Comparison of ENCODE assay signal across 8 cellular contexts in genomic region chr7:135414850-135415439, GRCh38.
DNase-seq lines count a peak whose midpoint lies in the region; ATAC-seq, FAIRE-seq and TF ChIP-seq lines count a peak whose summit lies in the region.

No MANE protein-coding gene starts in this region.

- DNase-seq in Calu3 (peak; percentile 57), NCI-H82 (lab: John Stamatoyannopoulos, UW) (peak; percentile 81), astrocyte (ENCODE audit: low read depth) (peak; percentile 29), HepG2 (ENCODE audit: low spot score) (peak; percentile 74), cortex of kidney (lab: John Stamatoyannopoulos, UW) (no peak), NCI-H187 treated with DMSO at 0.1 percent for 48 hours (lab: John Stamatoyannopoulos, UW) (no peak)
- no peak for DNase-seq in activated effector memory CD4-positive, alpha-beta T cell treated with Interleukin-2 at 50 U/mL for 16 hours

- H3K9ac ChIP-seq in astrocyte (ENCODE audit: low read length) (no peak overlapping the region), HepG2 (ENCODE audit: insufficient read depth, low read depth, low read length) (no peak overlapping the region)

- H3K9me3 Mint-ChIP-seq in Calu3 (ENCODE audit: low read depth, unreplicated experiment) (no peaks in the 10 kb centered on the region), astrocyte (ENCODE audit: unreplicated experiment) (no peaks in the 10 kb centered on the region)

- no peak overlapping the region for H3K27ac ChIP-seq in astrocyte (ENCODE audit: low read depth, low read length)
- H3K27ac ChIP-seq in HepG2 (ENCODE audit: extremely low read length, insufficient read depth, low read length) = no peak overlapping the region

- TF ChIP-seq EP300 in HepG2 (IDR thresholded peaks at IDR 0.05; ENCODE audit: low read depth in 2 of 2, low read length in 2 of 2) = no peak
- TF ChIP-seq EP300 in HepG2 (CRISPR knock-in tag; IDR thresholded peaks at IDR 0.05; ENCODE audit: borderline replicate concordance) = no peak

- H3K27me3 Mint-ChIP-seq in Calu3 (ENCODE audit: unreplicated experiment) (no peaks in the 10 kb centered on the region), astrocyte (ENCODE audit: low read depth, unreplicated experiment) (no peaks in the 10 kb centered on the region)

- H3K27me3 ChIP-seq in astrocyte (ENCODE audit: insufficient read depth, low read length) (no peaks in the 10 kb centered on the region), HepG2 (ENCODE audit: control insufficient read depth in 1 of 2, insufficient read depth in 2 of 2, low read length in 2 of 2) (no peaks in the 10 kb centered on the region)

- H2AFZ ChIP-seq in astrocyte (ENCODE audit: low read depth, low read length) (no peak overlapping the region), HepG2 (ENCODE audit: low read length) (no peak overlapping the region)

- WGBS in HepG2 (ENCODE audit: low lambda C conversion rate) = 72% methylated on average over 2 of the region's 2 CpGs

- ATAC-seq in GM21576 (IDR thresholded peaks at IDR 0.05; ENCODE audit: unreplicated experiment) = peak; percentile 47
- ATAC-seq in HepG2 = peak; percentile 85

- H4K20me1 ChIP-seq in astrocyte (ENCODE audit: insufficient read depth, low read length) (peaks cover 13% of the 10 kb centered on the region), HepG2 (ENCODE audit: insufficient read depth, low read length) (no peaks in the 10 kb centered on the region; the same call in 1 of the 2 replicates)

- CTCF ChIA-PET in Calu3 (lab: Charles Lee) (interaction anchor here (0.9 to 1.3 kb wide), 3 partner anchors 79 to 141 kb away, joined by 3 to 4 read pairs (median 4); no protein-coding TSS in a partner anchor), HepG2 (lab: Yijun Ruan, JAX; ENCODE audit: low intra/inter-chr PET ratio, low total read pairs) (interaction anchor here (0.9 to 2.2 kb wide), 3 partner anchors 94 to 144 kb away, joined by 3 to 5 read pairs (median 4); no protein-coding TSS in a partner anchor)

- intact Hi-C loops in Calu3 (cut with micrococcal nuclease; ENCODE audit: unreplicated experiment) (loop anchor here (2.0 to 5.0 kb wide), 2 partner anchors 94 to 142 kb away; partner anchors contain the start of gene NUP205), HepG2 (cut with micrococcal nuclease; ENCODE audit: unreplicated experiment) (loop anchor here (1.0 to 5.0 kb wide), 3 partner anchors 94 to 142 kb away; partner anchors contain the start of gene NUP205)

- H3K36me3 Mint-ChIP-seq in Calu3 (ENCODE audit: insufficient read depth, unreplicated experiment) (no peaks in the 10 kb centered on the region), astrocyte (ENCODE audit: low read depth, unreplicated experiment) (no peaks in the 10 kb centered on the region)

- H3K4me3 ChIP-seq in astrocyte (ENCODE audit: insufficient read depth, low read depth, low read length) (no peak overlapping the region), HepG2 (replicated peaks in 1 of 3; ENCODE audit: insufficient read depth in 1 of 3, low read depth in 2 of 3, low read length in 3 of 3) (no peak overlapping the region)

- in situ Hi-C loops in HepG2 (cut with HindIII; ENCODE audit: extremely low pct_ligation_motif_present, low pct_unique_long_range_greater_than_20kb) = no loop called here

- H3K79me2 ChIP-seq in astrocyte (ENCODE audit: insufficient read depth, low read length) (peaks cover 6% of the 10 kb centered on the region), HepG2 (ENCODE audit: insufficient read depth, low read length) (no peaks in the 10 kb centered on the region)

- no peak overlapping the region for H3K27ac Mint-ChIP-seq in Calu3 (ENCODE audit: unreplicated experiment)
- H3K27ac Mint-ChIP-seq in astrocyte (ENCODE audit: unreplicated experiment) = no peak overlapping the region

- H3K36me3 ChIP-seq in astrocyte (ENCODE audit: insufficient read depth, low read length) (peaks cover 5% of the 10 kb centered on the region), HepG2 (replicated peaks in 1 of 2; ENCODE audit: control insufficient read depth in 1 of 2, insufficient read depth in 2 of 2, low read length in 2 of 2) (peaks cover 4 to 17% of the 10 kb centered on the region in 2 experiments; a peak in 3 of 5 replicates)

- TF ChIP-seq POLR2A in HepG2 (IDR thresholded peaks at IDR 0.05; ENCODE audit: insufficient read depth in 1 of 2, low read depth in 2 of 2, low read length in 2 of 2) = no peak

- peak; percentile 58 for TF ChIP-seq CTCF in Calu3 (IDR thresholded peaks at IDR 0.05; ENCODE audit: unreplicated experiment)
- TF ChIP-seq CTCF in astrocyte (IDR thresholded peaks at IDR 0.05; ENCODE audit: insufficient read depth, low read depth, low read length) = peak; percentile 37
- peak; percentile 68 for TF ChIP-seq CTCF in HepG2 (CRISPR knock-in tag; IDR thresholded peaks at IDR 0.05)

- H3K9me3 ChIP-seq in astrocyte (ENCODE audit: insufficient read depth, low read depth, low read length) = no peaks in the 10 kb centered on the region
- no peaks in the 10 kb centered on the region for H3K9me3 ChIP-seq in HepG2 (ENCODE audit: low read length)

- H3K4me1 Mint-ChIP-seq in Calu3 (ENCODE audit: low read depth, unreplicated experiment) = no peaks in the 10 kb centered on the region
- no peaks in the 10 kb centered on the region for H3K4me1 Mint-ChIP-seq in astrocyte (ENCODE audit: low read depth, unreplicated experiment)

- FAIRE-seq in astrocyte (lab: Jason Lieb, UNC) (peak; percentile 17), HepG2 (lab: Jason Lieb, UNC) (peak; percentile 54)

- POLR2A ChIA-PET in HepG2 (lab: Yijun Ruan, JAX) = no interaction called here

- TF ChIP-seq RAD21 in HepG2 (CRISPR knock-in tag; IDR thresholded peaks at IDR 0.05) = no peak

- H3K4me1 ChIP-seq in astrocyte (ENCODE audit: insufficient read depth, low read length) = no peaks in the 10 kb centered on the region
- H3K4me1 ChIP-seq in HepG2 (ENCODE audit: insufficient read depth, low read length) = peaks cover 18% of the 10 kb centered on the region

- H3K4me2 ChIP-seq in astrocyte (ENCODE audit: low read length) (no peak overlapping the region), HepG2 (ENCODE audit: low read depth, low read length) (no peak overlapping the region)

- no peak overlapping the region for H3K4me3 Mint-ChIP-seq in Calu3 (ENCODE audit: low read depth, unreplicated experiment)
- no peak overlapping the region for H3K4me3 Mint-ChIP-seq in astrocyte (ENCODE audit: unreplicated experiment)

- BruUV-seq in Calu3 (replicated peaks; lab: Mats Ljungman, UMichigan) = no TSS peak
- no TSS peak for BruUV-seq in HepG2 (replicated peaks; lab: Mats Ljungman, UMichigan)

TF ChIP-seq in HepG2, 621 proteins besides CTCF, POLR2A, EP300 and RAD21 (continues in another document):
- no peak for TF ChIP-seq ZNF674 (CRISPR knock-in tag; IDR thresholded peaks at IDR 0.05; ENCODE audit: low read depth)
- peak; percentile 41; the same call in 1 of the 2 replicates for TF ChIP-seq SMC3 (IDR thresholded peaks at IDR 0.05; ENCODE audit: low read length)
- 0 out of 2 replicates have a peak, but pooled peaks have one; percentile 35 for TF ChIP-seq MIXL1 (CRISPR knock-in tag; IDR thresholded peaks at IDR 0.05)
- no peak for TF ChIP-seq ZFX (CRISPR knock-in tag; IDR thresholded peaks at IDR 0.05; ENCODE audit: low read depth)
- peak; percentile 28; the same call in 1 of the 2 replicates for TF ChIP-seq ARID5B (CRISPR knock-in tag; IDR thresholded peaks at IDR 0.05)
- no peak for TF ChIP-seq ZNF232 (CRISPR knock-in tag; IDR thresholded peaks at IDR 0.05; ENCODE audit: borderline replicate concordance)
- TF ChIP-seq CEBPG (CRISPR knock-in tag; IDR thresholded peaks at IDR 0.05) = 0 out of 2 replicates have a peak, but pooled peaks have one; percentile 17
- peak; percentile 51 for TF ChIP-seq STAG1 (CRISPR knock-in tag; IDR thresholded peaks at IDR 0.05)
- TF ChIP-seq SIN3A (IDR thresholded peaks at IDR 0.05; ENCODE audit: borderline replicate concordance, low read depth, low read length) = no peak
- TF ChIP-seq HOMEZ (CRISPR knock-in tag; IDR thresholded peaks at IDR 0.05; ENCODE audit: low read depth) = peak; percentile 50; the same call in 1 of the 2 replicates
- TF ChIP-seq ZNF891 (CRISPR knock-in tag; IDR thresholded peaks at IDR 0.05) = no peak

Comparison
In these comparisons a context has a peak if more than half of its experiments do, and no peak if none do; other contexts are left out.
1. DNase-seq: peak in Calu3 (single experiment), NCI-H82 (single experiment), astrocyte (single experiment) and HepG2 (single experiment); none in cortex of kidney (single experiment), NCI-H187 treated with DMSO at 0.1 percent for 48 hours (single experiment) and activated effector memory CD4-positive, alpha-beta T cell treated with Interleukin-2 at 50 U/mL for 16 hours (single experiment).
2. Peak in every context shown above with its lines, with median percentiles within 50 percentile points of each other: CTCF ChIP-seq.